In the genomic region with DNA sequence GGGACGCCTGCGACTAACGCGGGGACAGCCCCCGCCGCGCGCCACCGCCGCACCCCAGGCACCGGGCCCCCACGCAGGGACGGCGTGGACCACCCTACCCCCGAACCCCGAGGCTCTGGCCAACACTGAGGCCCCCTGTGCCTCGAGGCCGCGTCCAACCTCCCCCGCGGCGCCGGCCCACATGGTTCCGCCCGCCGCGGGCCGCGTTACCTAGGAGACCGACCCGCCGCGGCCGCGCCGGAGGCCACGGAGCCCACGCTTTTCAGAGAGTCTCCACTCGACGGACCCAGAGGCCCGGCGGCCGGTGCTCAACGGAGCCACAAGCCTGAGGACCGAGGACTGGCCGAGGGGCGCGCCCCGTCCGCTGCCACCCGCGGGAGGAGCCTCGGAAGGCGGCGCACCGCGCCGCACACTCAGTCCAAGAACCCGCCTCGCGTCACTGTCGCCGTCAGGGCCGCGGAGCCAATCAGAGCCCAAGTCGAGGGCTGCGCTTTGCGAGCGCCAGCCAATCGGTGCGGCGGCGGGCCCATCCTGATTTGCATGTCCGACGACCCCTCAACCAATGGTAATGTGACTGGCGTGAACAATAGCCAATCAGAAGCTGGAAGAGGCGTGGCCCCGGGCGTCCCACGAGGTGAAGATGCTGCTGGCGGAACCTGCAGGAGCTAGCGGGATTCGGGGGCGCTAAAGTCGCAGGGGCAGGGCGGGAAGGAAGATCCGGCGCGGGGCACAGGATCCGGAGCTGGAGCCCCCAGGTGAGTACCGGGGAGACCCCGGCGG, we compare ENCODE assay signal across 1 cellular context.
TF ChIP-seq lines count a peak whose summit lies in the region.

Gene NPHP4 (minus strand): TSS at position 392 of the 780 bp plus-strand sequence. CDS start 6,136 bp downstream, outside the sequence.

TF ChIP-seq in HepG2, 621 proteins besides CTCF, POLR2A, EP300 and RAD21 (continued from another document and continues in another):
- no peak for TF ChIP-seq ZBTB1 (CRISPR knock-in tag; IDR thresholded peaks at IDR 0.05; ENCODE audit: borderline replicate concordance)
- peak; percentile 22; the same call in 1 of the 2 replicates for TF ChIP-seq ZBTB38 (CRISPR knock-in tag; IDR thresholded peaks at IDR 0.05)
- TF ChIP-seq ELF1 (CRISPR knock-in tag; IDR thresholded peaks at IDR 0.05) = peak; percentile 71
- peak; percentile 18; the same call in 1 of the 2 replicates for TF ChIP-seq ZNF768 (CRISPR knock-in tag; IDR thresholded peaks at IDR 0.05)
- TF ChIP-seq CHD4 (IDR thresholded peaks at IDR 0.05; ENCODE audit: borderline replicate concordance, low read length) = no peak
- peak; percentile 80 for TF ChIP-seq GMEB1 (CRISPR knock-in tag; IDR thresholded peaks at IDR 0.05; ENCODE audit: borderline replicate concordance)
- no peak for TF ChIP-seq KDM6A (CRISPR knock-in tag; IDR thresholded peaks at IDR 0.05; ENCODE audit: low read depth)
- TF ChIP-seq BRF2 (CRISPR knock-in tag; IDR thresholded peaks at IDR 0.05) = no peak
- no peak for TF ChIP-seq ZNF331 (CRISPR knock-in tag; IDR thresholded peaks at IDR 0.05)
- TF ChIP-seq, protein P1, sequence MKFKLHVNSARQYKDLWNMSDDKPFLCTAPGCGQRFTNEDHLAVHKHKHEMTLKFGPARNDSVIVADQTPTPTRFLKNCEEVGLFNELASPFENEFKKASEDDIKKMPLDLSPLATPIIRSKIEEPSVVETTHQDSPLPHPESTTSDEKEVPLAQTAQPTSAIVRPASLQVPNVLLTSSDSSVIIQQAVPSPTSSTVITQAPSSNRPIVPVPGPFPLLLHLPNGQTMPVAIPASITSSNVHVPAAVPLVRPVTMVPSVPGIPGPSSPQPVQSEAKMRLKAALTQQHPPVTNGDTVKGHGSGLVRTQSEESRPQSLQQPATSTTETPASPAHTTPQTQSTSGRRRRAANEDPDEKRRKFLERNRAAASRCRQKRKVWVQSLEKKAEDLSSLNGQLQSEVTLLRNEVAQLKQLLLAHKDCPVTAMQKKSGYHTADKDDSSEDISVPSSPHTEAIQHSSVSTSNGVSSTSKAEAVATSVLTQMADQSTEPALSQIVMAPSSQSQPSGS (CRISPR knock-in tag; IDR thresholded peaks at IDR 0.05) = no peak; the same call in 1 of the 2 replicates
- TF ChIP-seq, protein P2, sequence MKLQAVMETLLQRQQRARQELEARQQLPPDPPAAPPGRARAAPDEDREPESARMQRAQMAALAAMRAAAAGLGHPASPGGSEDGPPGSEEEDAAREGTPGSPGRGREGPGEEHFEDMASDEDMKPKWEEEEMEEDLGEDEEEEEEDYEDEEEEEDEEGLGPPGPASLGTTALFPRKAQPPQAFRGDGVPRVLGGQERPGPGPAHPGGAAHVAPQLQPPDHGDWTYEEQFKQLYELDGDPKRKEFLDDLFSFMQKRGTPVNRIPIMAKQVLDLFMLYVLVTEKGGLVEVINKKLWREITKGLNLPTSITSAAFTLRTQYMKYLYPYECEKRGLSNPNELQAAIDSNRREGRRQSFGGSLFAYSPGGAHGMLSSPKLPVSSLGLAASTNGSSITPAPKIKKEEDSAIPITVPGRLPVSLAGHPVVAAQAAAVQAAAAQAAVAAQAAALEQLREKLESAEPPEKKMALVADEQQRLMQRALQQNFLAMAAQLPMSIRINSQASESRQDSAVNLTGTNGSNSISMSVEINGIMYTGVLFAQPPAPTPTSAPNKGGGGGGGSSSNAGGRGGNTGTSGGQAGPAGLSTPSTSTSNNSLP (IDR thresholded peaks at IDR 0.05; ENCODE audit: low read depth, low read length) = no peak
- 0 out of 2 replicates have a peak, but pooled peaks have one; percentile 61 for TF ChIP-seq ISL2 (CRISPR knock-in tag; IDR thresholded peaks at IDR 0.05)
- TF ChIP-seq CERS6 (CRISPR knock-in tag; IDR thresholded peaks at IDR 0.05) = no peak
- TF ChIP-seq ZNF350 (CRISPR knock-in tag; IDR thresholded peaks at IDR 0.05; ENCODE audit: borderline replicate concordance, low read depth) = peak; percentile 51; the same call in 1 of the 2 replicates
- TF ChIP-seq JDP2 (CRISPR knock-in tag; IDR thresholded peaks at IDR 0.05; ENCODE audit: borderline replicate concordance) = no peak
- TF ChIP-seq, protein P3, sequence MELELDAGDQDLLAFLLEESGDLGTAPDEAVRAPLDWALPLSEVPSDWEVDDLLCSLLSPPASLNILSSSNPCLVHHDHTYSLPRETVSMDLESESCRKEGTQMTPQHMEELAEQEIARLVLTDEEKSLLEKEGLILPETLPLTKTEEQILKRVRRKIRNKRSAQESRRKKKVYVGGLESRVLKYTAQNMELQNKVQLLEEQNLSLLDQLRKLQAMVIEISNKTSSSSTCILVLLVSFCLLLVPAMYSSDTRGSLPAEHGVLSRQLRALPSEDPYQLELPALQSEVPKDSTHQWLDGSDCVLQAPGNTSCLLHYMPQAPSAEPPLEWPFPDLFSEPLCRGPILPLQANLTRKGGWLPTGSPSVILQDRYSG (CRISPR knock-in tag; IDR thresholded peaks at IDR 0.05) = 0 out of 2 replicates have a peak, but pooled peaks have one; percentile 63
- TF ChIP-seq ZNF446 (CRISPR knock-in tag; IDR thresholded peaks at IDR 0.05) = no peak
- TF ChIP-seq SAP130 (CRISPR knock-in tag; IDR thresholded peaks at IDR 0.05; ENCODE audit: low read depth) = peak; percentile 95
- no peak for TF ChIP-seq CAMTA2 (CRISPR knock-in tag; IDR thresholded peaks at IDR 0.05; ENCODE audit: borderline replicate concordance)
- 0 out of 2 replicates have a peak, but pooled peaks have one; percentile 44 for TF ChIP-seq NR0B2 (CRISPR knock-in tag; IDR thresholded peaks at IDR 0.05)
- no peak for TF ChIP-seq ZNF614 (CRISPR knock-in tag; IDR thresholded peaks at IDR 0.05; ENCODE audit: borderline replicate concordance)
- TF ChIP-seq ZNF3 (CRISPR knock-in tag; IDR thresholded peaks at IDR 0.05) = no peak
- no peak for TF ChIP-seq FLYWCH1 (CRISPR knock-in tag; IDR thresholded peaks at IDR 0.05)
- TF ChIP-seq MAZ (IDR thresholded peaks at IDR 0.05; ENCODE audit: borderline replicate concordance, low read depth, low read length) = no peak
- TF ChIP-seq MAZ (CRISPR knock-in tag; IDR thresholded peaks at IDR 0.05; ENCODE audit: low read depth) = 0 out of 2 replicates have a peak, but pooled peaks have one; percentile 32
- peak; percentile 51; the same call in 1 of the 2 replicates for TF ChIP-seq ESRRA (CRISPR knock-in tag; IDR thresholded peaks at IDR 0.05; ENCODE audit: low read depth)
- no peak for TF ChIP-seq ATM (IDR thresholded peaks at IDR 0.05; ENCODE audit: borderline replicate concordance)
- TF ChIP-seq NR1H2 (CRISPR knock-in tag; IDR thresholded peaks at IDR 0.05; ENCODE audit: borderline replicate concordance, low read depth) = no peak
- 0 out of 2 replicates have a peak, but pooled peaks have one; percentile 13 for TF ChIP-seq SNAPC5 (CRISPR knock-in tag; IDR thresholded peaks at IDR 0.05; ENCODE audit: borderline replicate concordance)
- TF ChIP-seq, protein P4, sequence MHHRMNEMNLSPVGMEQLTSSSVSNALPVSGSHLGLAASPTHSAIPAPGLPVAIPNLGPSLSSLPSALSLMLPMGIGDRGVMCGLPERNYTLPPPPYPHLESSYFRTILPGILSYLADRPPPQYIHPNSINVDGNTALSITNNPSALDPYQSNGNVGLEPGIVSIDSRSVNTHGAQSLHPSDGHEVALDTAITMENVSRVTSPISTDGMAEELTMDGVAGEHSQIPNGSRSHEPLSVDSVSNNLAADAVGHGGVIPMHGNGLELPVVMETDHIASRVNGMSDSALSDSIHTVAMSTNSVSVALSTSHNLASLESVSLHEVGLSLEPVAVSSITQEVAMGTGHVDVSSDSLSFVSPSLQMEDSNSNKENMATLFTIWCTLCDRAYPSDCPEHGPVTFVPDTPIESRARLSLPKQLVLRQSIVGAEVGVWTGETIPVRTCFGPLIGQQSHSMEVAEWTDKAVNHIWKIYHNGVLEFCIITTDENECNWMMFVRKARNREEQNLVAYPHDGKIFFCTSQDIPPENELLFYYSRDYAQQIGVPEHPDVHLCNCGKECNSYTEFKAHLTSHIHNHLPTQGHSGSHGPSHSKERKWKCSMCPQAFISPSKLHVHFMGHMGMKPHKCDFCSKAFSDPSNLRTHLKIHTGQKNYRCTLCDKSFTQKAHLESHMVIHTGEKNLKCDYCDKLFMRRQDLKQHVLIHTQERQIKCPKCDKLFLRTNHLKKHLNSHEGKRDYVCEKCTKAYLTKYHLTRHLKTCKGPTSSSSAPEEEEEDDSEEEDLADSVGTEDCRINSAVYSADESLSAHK (CRISPR knock-in tag; IDR thresholded peaks at IDR 0.05; ENCODE audit: borderline replicate concordance) = no peak
- TF ChIP-seq THRA (CRISPR knock-in tag; IDR thresholded peaks at IDR 0.05; ENCODE audit: borderline replicate concordance) = no peak
- TF ChIP-seq ATF7-NPFF (CRISPR knock-in tag; IDR thresholded peaks at IDR 0.05; ENCODE audit: low read depth) = no peak
- peak; percentile 67; the same call in 1 of the 2 replicates for TF ChIP-seq POLR2G (IDR thresholded peaks at IDR 0.05; ENCODE audit: low read depth, low read length)
- peak; percentile 13; the same call in 1 of the 2 replicates for TF ChIP-seq MTF2 (CRISPR knock-in tag; IDR thresholded peaks at IDR 0.05; ENCODE audit: borderline replicate concordance)
- no peak for TF ChIP-seq TGIF2 (CRISPR knock-in tag; IDR thresholded peaks at IDR 0.05)
- TF ChIP-seq MXI1 (IDR thresholded peaks at IDR 0.05; ENCODE audit: borderline replicate concordance, low read depth, low read length) = peak; percentile 67; the same call in 2 of the 3 replicates
- TF ChIP-seq MEIS1 (CRISPR knock-in tag; IDR thresholded peaks at IDR 0.05; ENCODE audit: borderline replicate concordance) = peak; percentile 43; the same call in 1 of the 2 replicates
- no peak for TF ChIP-seq ZNF292 (CRISPR knock-in tag; IDR thresholded peaks at IDR 0.05; ENCODE audit: borderline replicate concordance, low read depth)
- TF ChIP-seq, protein P5, sequence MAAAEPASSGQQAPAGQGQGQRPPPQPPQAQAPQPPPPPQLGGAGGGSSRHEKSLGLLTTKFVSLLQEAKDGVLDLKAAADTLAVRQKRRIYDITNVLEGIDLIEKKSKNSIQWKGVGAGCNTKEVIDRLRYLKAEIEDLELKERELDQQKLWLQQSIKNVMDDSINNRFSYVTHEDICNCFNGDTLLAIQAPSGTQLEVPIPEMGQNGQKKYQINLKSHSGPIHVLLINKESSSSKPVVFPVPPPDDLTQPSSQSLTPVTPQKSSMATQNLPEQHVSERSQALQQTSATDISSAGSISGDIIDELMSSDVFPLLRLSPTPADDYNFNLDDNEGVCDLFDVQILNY (CRISPR knock-in tag; conservative IDR thresholded peaks at IDR 0.05) = no peak; the same call in none of the 2 replicates
- no peak for TF ChIP-seq ZNF136 (CRISPR knock-in tag; IDR thresholded peaks at IDR 0.05; ENCODE audit: low read depth)
- TF ChIP-seq HINFP (CRISPR knock-in tag; IDR thresholded peaks at IDR 0.05; ENCODE audit: low read depth) = no peak
